16 cellular contexts compared by ENCODE assay signal in the genomic region with DNA sequence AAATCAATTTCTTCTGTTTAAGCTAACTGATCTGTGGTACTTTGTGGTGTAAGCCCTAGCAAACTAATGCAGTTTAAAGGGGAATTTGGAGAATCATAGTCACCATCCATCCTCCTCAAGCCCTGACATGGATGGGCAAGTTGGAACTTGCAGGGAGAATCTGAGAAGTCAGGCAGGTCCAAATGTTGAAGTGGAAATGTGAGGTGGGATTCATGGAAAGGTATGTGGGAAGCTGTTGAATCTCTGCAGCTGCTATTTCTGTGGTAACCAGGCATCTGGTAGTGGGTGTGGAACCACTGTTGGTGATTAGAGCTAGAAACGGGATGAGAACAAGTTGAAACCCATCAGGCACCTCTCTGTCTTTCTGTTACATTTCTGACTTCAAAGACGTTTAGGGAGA.
DNase-seq lines count a peak whose midpoint lies in the region; ATAC-seq lines count a peak whose summit lies in the region.
"Had no signal": no experiment of that assay in that cellular context is flagged by ENCODE, and none has a peak within 500 bp of the region (broad histone marks: within the 10 kb centered on the region; RNA-seq: fewer than 3 reads in every experiment).

No MANE protein-coding gene starts in this region.

- H3K27ac Mint-ChIP-seq in dendritic cell treated with granulocyte-macrophage colony-stimulating factor and Interleukin-4, amounts not matched to agents 40 ng/mL and 50 ng/mL, for 4 days: peak overlapping the region; percentile 71
- H3K27ac Mint-ChIP-seq: CD8-positive, alpha-beta memory T cell had no signal

- intact Hi-C loops in dendritic cell treated with granulocyte-macrophage colony-stimulating factor and Interleukin-4, amounts not matched to agents 40 ng/mL and 50 ng/mL, for 4 days (cut with micrococcal nuclease): no loop called here

- ATAC-seq in HG02870 (IDR thresholded peaks at IDR 0.05; ENCODE audit: unreplicated experiment): no peak
- ATAC-seq: Panc1 had no signal

- H3K4me3 Mint-ChIP-seq in dendritic cell treated with granulocyte-macrophage colony-stimulating factor and Interleukin-4, amounts not matched to agents 40 ng/mL and 50 ng/mL, for 4 days: no peak overlapping the region
- H3K4me3 Mint-ChIP-seq: CD8-positive, alpha-beta memory T cell had no signal

- H3K9me3 Mint-ChIP-seq in dendritic cell treated with granulocyte-macrophage colony-stimulating factor and Interleukin-4, amounts not matched to agents 40 ng/mL and 50 ng/mL, for 4 days: no peaks in the 10 kb centered on the region

- peaks cover 29% of the 10 kb centered on the region for H3K4me1 Mint-ChIP-seq in dendritic cell treated with granulocyte-macrophage colony-stimulating factor and Interleukin-4, amounts not matched to agents 40 ng/mL and 50 ng/mL, for 4 days (ENCODE audit: low read depth)
- H3K4me1 Mint-ChIP-seq: CD8-positive, alpha-beta memory T cell had no signal

- H3K27me3 Mint-ChIP-seq in dendritic cell treated with granulocyte-macrophage colony-stimulating factor and Interleukin-4, amounts not matched to agents 40 ng/mL and 50 ng/mL, for 4 days: no peaks in the 10 kb centered on the region

- no peaks in the 10 kb centered on the region for H3K36me3 Mint-ChIP-seq in dendritic cell treated with granulocyte-macrophage colony-stimulating factor and Interleukin-4, amounts not matched to agents 40 ng/mL and 50 ng/mL, for 4 days (ENCODE audit: low read depth)
- H3K36me3 Mint-ChIP-seq: CD8-positive, alpha-beta memory T cell had no signal

- DNase-seq in SIG-M5 treated with dmso at 0.1 percent for 504 hours (lab: John Stamatoyannopoulos, UW; ENCODE audit: unreplicated experiment) (peak; percentile 23), SIG-M5 (lab: John Stamatoyannopoulos, UW) (no peak), NCI-H69 (lab: John Stamatoyannopoulos, UW) (peak; percentile 14), globus pallidus (ENCODE audit: low spot score) (no peak), iPS-NIHi11 (ENCODE audit: low spot score) (no peak)
- DNase-seq in activated CD4-positive, alpha-beta T cell treated with anti-CD3 and anti-CD28 coated beads, Interleukin-2, amount 50 U/mL, for 4 hours: no peak
- DNase-seq: CD8-positive, alpha-beta memory T cell; MG63; NCI-H1436; NCI-H2029; NCI-H748 treated with DMSO at 0.1 percent for 48 hours; Right ventricle myocardium superior; T-helper 2 cell had no signal

Comparison
In these comparisons a context has a peak if more than half of its experiments do, and no peak if none do; other contexts are left out.
1. DNase-seq: peak in SIG-M5 treated with dmso at 0.1 percent for 504 hours (single experiment) and NCI-H69 (single experiment); none in SIG-M5 (single experiment), globus pallidus (single experiment), iPS-NIHi11 (single experiment) and activated CD4-positive, alpha-beta T cell treated with anti-CD3 and anti-CD28 coated beads, Interleukin-2, amount 50 U/mL, for 4 hours (0 of 2).